ENCODE assay signal across 11 cellular contexts in genomic region chr20:23419657-23419994, GRCh38. TPM values are rescaled to one million over a fixed set of nuclear protein-coding genes. Genes with fewer than 3 reads are reported as not detected.
DNase-seq lines count a peak whose midpoint lies in the region; ATAC-seq, FAIRE-seq and TF ChIP-seq lines count a peak whose summit lies in the region.
"Had no signal": no experiment of that assay in that cellular context is flagged by ENCODE, and none has a peak within 500 bp of the region (broad histone marks: within the 10 kb centered on the region; RNA-seq: fewer than 3 reads in every experiment).

No MANE protein-coding gene starts in this region.

- H3K27me3 Mint-ChIP-seq in T-helper 1 cell treated with Interleukin-12 subunit alpha and Interleukin-12 subunit beta and Interleukin-4 antibody, amounts not matched to agents 30 μg/mL and 1 μg/mL, for 36 hours (ENCODE audit: low read depth) = peaks cover 1% of the 10 kb centered on the region
- peaks cover under 1% of the 10 kb centered on the region for H3K27me3 Mint-ChIP-seq in activated naive CD8-positive, alpha-beta T cell treated with anti-CD3 and anti-CD28 coated beads, Interleukin-2, amount 10 ng/mL, durations not matched to agents 7 days and 5 days

- peak overlapping the region; percentile 97 for H3K4me3 Mint-ChIP-seq in T-helper 1 cell treated with Interleukin-12 subunit alpha and Interleukin-12 subunit beta and Interleukin-4 antibody, amounts not matched to agents 30 μg/mL and 1 μg/mL, for 36 hours
- peak overlapping the region; percentile 97 for H3K4me3 Mint-ChIP-seq in activated naive CD8-positive, alpha-beta T cell treated with anti-CD3 and anti-CD28 coated beads, Interleukin-2, amount 10 ng/mL, durations not matched to agents 7 days and 5 days

- H3K27ac Mint-ChIP-seq in T-helper 1 cell treated with Interleukin-12 subunit alpha and Interleukin-12 subunit beta and Interleukin-4 antibody, amounts not matched to agents 30 μg/mL and 1 μg/mL, for 36 hours = peak overlapping the region; percentile 96
- peak overlapping the region; percentile 94 for H3K27ac Mint-ChIP-seq in activated naive CD8-positive, alpha-beta T cell treated with anti-CD3 and anti-CD28 coated beads, Interleukin-2, amount 10 ng/mL, durations not matched to agents 7 days and 5 days

- peaks cover 50% of the 10 kb centered on the region for H3K4me1 Mint-ChIP-seq in T-helper 1 cell treated with Interleukin-12 subunit alpha and Interleukin-12 subunit beta and Interleukin-4 antibody, amounts not matched to agents 30 μg/mL and 1 μg/mL, for 36 hours (ENCODE audit: low read depth)
- peaks cover 63% of the 10 kb centered on the region for H3K4me1 Mint-ChIP-seq in activated naive CD8-positive, alpha-beta T cell treated with anti-CD3 and anti-CD28 coated beads, Interleukin-2, amount 10 ng/mL, durations not matched to agents 7 days and 5 days

- peak overlapping the region; percentile 94 for H3K27ac ChIP-seq in suprapubic skin

- no peak for TF ChIP-seq CTCF in suprapubic skin (IDR thresholded peaks at IDR 0.05)

- TF ChIP-seq POLR2A in suprapubic skin (IDR thresholded peaks at IDR 0.05) = no peak

- ATAC-seq in activated naive CD8-positive, alpha-beta T cell treated with anti-CD3 and anti-CD28 coated beads, Interleukin-2, amount 10 ng/mL, durations not matched to agents 7 days and 5 days (ENCODE audit: low read depth) = no peak

- H3K9me3 ChIP-seq in suprapubic skin = no peaks in the 10 kb centered on the region

- no peaks in the 10 kb centered on the region for H3K36me3 ChIP-seq in suprapubic skin

- 14% methylated on average over 5 of the region's 5 CpGs for WGBS in suprapubic skin

- peak overlapping the region; percentile 85 for H3K4me3 ChIP-seq in suprapubic skin

- peaks cover 3% of the 10 kb centered on the region for H3K36me3 Mint-ChIP-seq in T-helper 1 cell treated with Interleukin-12 subunit alpha and Interleukin-12 subunit beta and Interleukin-4 antibody, amounts not matched to agents 30 μg/mL and 1 μg/mL, for 36 hours (ENCODE audit: low read depth)
- no peaks in the 10 kb centered on the region for H3K36me3 Mint-ChIP-seq in activated naive CD8-positive, alpha-beta T cell treated with anti-CD3 and anti-CD28 coated beads, Interleukin-2, amount 10 ng/mL, durations not matched to agents 7 days and 5 days

- TF ChIP-seq EP300 in suprapubic skin (IDR thresholded peaks at IDR 0.05) = no peak

- DNase-seq in T-helper 1 cell = no peak
- DNase-seq in activated naive CD8-positive, alpha-beta T cell treated with anti-CD3 and anti-CD28 coated beads, Interleukin-2, amount 10 ng/mL, durations not matched to agents 7 days and 5 days = no peak
- DNase-seq in suprapubic skin (ENCODE audit: low spot score in 2 of 2) = no peak
- no peak for DNase-seq in NCI-H69 (lab: John Stamatoyannopoulos, UW)
- no peak for DNase-seq in cerebellar nuclear complex (lab: John Stamatoyannopoulos, UW)
- no peak for DNase-seq in foreskin melanocyte

- POLR2A ChIA-PET in activated naive CD8-positive, alpha-beta T cell treated with anti-CD3 and anti-CD28 coated beads, Interleukin-2, amount 10 ng/mL, durations not matched to agents 7 days and 5 days (lab: Charles Lee) = interaction anchor here (1.3 to 6.7 kb wide), 5 partner anchors 17 to 69 kb away, joined by 4 to 72 read pairs (median 18); partner anchors contain the start of genes GZF1 and NXT1

- H3K4me1 ChIP-seq in suprapubic skin = peaks cover 43% of the 10 kb centered on the region

- no peaks in the 10 kb centered on the region for H3K27me3 ChIP-seq in suprapubic skin

- no peaks in the 10 kb centered on the region for H3K9me3 Mint-ChIP-seq in T-helper 1 cell treated with Interleukin-12 subunit alpha and Interleukin-12 subunit beta and Interleukin-4 antibody, amounts not matched to agents 30 μg/mL and 1 μg/mL, for 36 hours
- no peaks in the 10 kb centered on the region for H3K9me3 Mint-ChIP-seq in activated naive CD8-positive, alpha-beta T cell treated with anti-CD3 and anti-CD28 coated beads, Interleukin-2, amount 10 ng/mL, durations not matched to agents 7 days and 5 days

- FAIRE-seq in islet of Langerhans (lab: Jason Lieb, UNC) = peak; percentile 91
- FAIRE-seq: A204.1 had no signal

RNA-seq across cellular contexts. Expression of gene NAPB, which starts 1.7 kb away (rescaled TPM):
- total RNA-seq in activated naive CD8-positive, alpha-beta T cell treated with anti-CD3 and anti-CD28 coated beads, Interleukin-2, amount 10 ng/mL, durations not matched to agents 7 days and 5 days = 10 to 100 TPM; 18.1 to 20.7 TPM
- total RNA-seq in suprapubic skin = 10 to 100 TPM in 1 of 4 donors, 1 to 10 TPM in 3; 6.6 to 21.6 (median 8.9) TPM

RNA-seq across cellular contexts. Expression of gene CSTL1, which starts 19.9 kb away (rescaled TPM):
- total RNA-seq in activated naive CD8-positive, alpha-beta T cell treated with anti-CD3 and anti-CD28 coated beads, Interleukin-2, amount 10 ng/mL, durations not matched to agents 7 days and 5 days = not detected
- not detected for total RNA-seq in suprapubic skin
- total RNA-seq: lung; T-helper 2 cell treated with Interferon-gamma antibody and Interleukin-4, amounts not matched to agents 100 ng/mL and 5 ng/mL, for 36 hours had no signal

RNA-seq across cellular contexts. Expression of gene CST11, which starts 33.0 kb away (rescaled TPM):
- not detected for total RNA-seq in activated naive CD8-positive, alpha-beta T cell treated with anti-CD3 and anti-CD28 coated beads, Interleukin-2, amount 10 ng/mL, durations not matched to agents 7 days and 5 days
- total RNA-seq in suprapubic skin = not detected
- total RNA-seq: lung; T-helper 2 cell treated with Interferon-gamma antibody and Interleukin-4, amounts not matched to agents 100 ng/mL and 5 ng/mL, for 36 hours had no signal

RNA-seq across cellular contexts. Expression of gene GZF1, which starts 57.6 kb away (rescaled TPM):
- 10 to 100 TPM; 13.4 to 15.6 TPM for total RNA-seq in activated naive CD8-positive, alpha-beta T cell treated with anti-CD3 and anti-CD28 coated beads, Interleukin-2, amount 10 ng/mL, durations not matched to agents 7 days and 5 days
- total RNA-seq in suprapubic skin = 10 to 100 TPM; 11.1 to 19.1 (median 15.2) TPM
